17 cellular contexts compared by ENCODE assay signal in the genomic region with DNA sequence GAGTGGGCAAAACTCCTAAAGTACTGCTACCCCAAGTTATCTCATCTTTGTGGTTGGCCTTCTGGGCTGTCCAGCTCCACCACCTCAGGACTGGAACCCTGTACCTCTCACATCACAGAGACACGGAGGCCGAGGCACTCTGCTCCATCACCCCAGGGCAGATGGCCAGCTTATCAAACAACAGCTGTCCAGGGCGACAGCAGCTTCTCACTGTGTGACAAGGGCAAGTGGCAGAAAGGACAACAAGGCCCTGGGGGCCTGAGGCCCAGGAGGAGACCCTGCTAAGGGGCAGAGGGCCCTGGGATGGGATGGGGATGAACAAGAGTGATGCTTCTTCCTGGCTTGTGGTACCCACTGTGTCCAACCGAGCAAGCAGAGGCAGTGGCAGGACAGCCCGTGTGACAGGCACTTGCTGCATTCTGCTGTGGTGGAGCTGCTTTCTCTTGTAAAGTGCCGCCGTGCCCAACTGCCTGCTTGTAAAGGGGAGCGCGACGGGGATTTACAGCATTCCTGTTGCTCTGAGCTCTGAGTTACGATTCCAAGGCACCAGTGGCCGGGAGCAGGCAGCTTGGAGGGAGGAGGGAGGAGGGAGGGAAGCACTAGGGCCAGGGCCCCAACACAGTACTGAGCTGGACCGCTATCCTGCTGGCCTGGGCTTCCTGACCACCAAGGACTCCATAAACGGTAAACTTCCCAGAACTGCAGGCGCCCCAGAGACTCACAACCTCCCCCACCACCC.
DNase-seq lines count a peak whose midpoint lies in the region; ATAC-seq and TF ChIP-seq lines count a peak whose summit lies in the region.
"Had no signal": no experiment of that assay in that cellular context is flagged by ENCODE, and none has a peak within 500 bp of the region (broad histone marks: within the 10 kb centered on the region; RNA-seq: fewer than 3 reads in every experiment).

No MANE protein-coding gene starts in this region.

- H3K27ac ChIP-seq in heart left ventricle, result peak overlapping the region in 9 of 12 donors; percentile 23 to 72 (median 41)

- no peak overlapping the region for H3K4me3 ChIP-seq in heart left ventricle
- H3K4me3 ChIP-seq: HAP-1 had no signal

- intact Hi-C loops in heart left ventricle (cut with DNase I), result no loop called here

- H3K4me1 ChIP-seq in heart left ventricle, result peaks cover 10 to 78% (median 67%) of the 10 kb centered on the region in 12 donors
- H3K4me1 ChIP-seq: HAP-1 had no signal

- no peak for TF ChIP-seq CTCF in heart left ventricle (IDR thresholded peaks at IDR 0.05)

- H3K36me3 Mint-ChIP-seq in activated T-helper 17 cell treated with anti-CD3 and anti-CD28 coated beads, Interleukin-2, amount 50 U/mL, for 72 hours (ENCODE audit: low read depth), result no peaks in the 10 kb centered on the region

- no peak for TF ChIP-seq POLR2A in heart left ventricle (IDR thresholded peaks at IDR 0.05)

- H3K9me3 Mint-ChIP-seq in activated T-helper 17 cell treated with anti-CD3 and anti-CD28 coated beads, Interleukin-2, amount 50 U/mL, for 72 hours, result no peaks in the 10 kb centered on the region
- H3K9me3 Mint-ChIP-seq: activated T-helper 2 cell treated with anti-CD3 and anti-CD28 coated beads, Interferon-gamma antibody, Interleukin-2, Interleukin-4, amounts not matched to agents 10 μg/mL and 5 μg/mL and 100 μg/mL, durations not matched to agents 14 hours and 24 hours and 36 hours; central memory CD8-positive, alpha-beta T cell; neural crest cell had no signal

- no peaks in the 10 kb centered on the region for H3K27me3 ChIP-seq in heart left ventricle

- H3K27ac Mint-ChIP-seq in activated T-helper 17 cell treated with anti-CD3 and anti-CD28 coated beads, Interleukin-2, amount 50 U/mL, for 72 hours, result peak overlapping the region; percentile 25
- H3K27ac Mint-ChIP-seq: activated T-helper 2 cell treated with anti-CD3 and anti-CD28 coated beads, Interferon-gamma antibody, Interleukin-2, Interleukin-4, amounts not matched to agents 10 μg/mL and 5 μg/mL and 100 μg/mL, durations not matched to agents 14 hours and 24 hours and 36 hours; B cell had no signal

- peaks cover 0 to 4% (median 0%) of the 10 kb centered on the region in 9 donors for H3K36me3 ChIP-seq in heart left ventricle
- H3K36me3 ChIP-seq: HAP-1 had no signal

- no peak for ATAC-seq in activated T-helper 17 cell treated with anti-CD3 and anti-CD28 coated beads, Interleukin-2, amount 50 U/mL, for 72 hours (replicated peaks)
- ATAC-seq in heart left ventricle (peak in 2 of 4 donors; percentile 1 to 4), HG02884 (IDR thresholded peaks at IDR 0.05; ENCODE audit: unreplicated experiment) (no peak)
- ATAC-seq: HepG2 had no signal

- peaks cover 4% of the 10 kb centered on the region for H3K4me1 Mint-ChIP-seq in activated T-helper 17 cell treated with anti-CD3 and anti-CD28 coated beads, Interleukin-2, amount 50 U/mL, for 72 hours
- H3K4me1 Mint-ChIP-seq: central memory CD8-positive, alpha-beta T cell had no signal

- WGBS in heart left ventricle, 4 donors, result 42 to 55% (median 50%) methylated on average over 11 to 15 of the region's 15 CpGs

- H3K9me3 ChIP-seq in heart left ventricle, result no peaks in the 10 kb centered on the region
- H3K9me3 ChIP-seq: HAP-1 had no signal

- peak in 8 of 14 donors; percentile 20 to 72 (median 53) for DNase-seq in C1 segment of cervical spinal cord (lab: John Stamatoyannopoulos, UW)
- DNase-seq in heart left ventricle, result peak in 1 of 5 donors; percentile 40
- peak; percentile 62 for DNase-seq in pons (ENCODE audit: low spot score)
- DNase-seq in activated naive CD4-positive, alpha-beta T cell treated with anti-CD3 and anti-CD28 coated beads, Interleukin-2, amount 50 U/mL, for 16 hours, result no peak
- no peak for DNase-seq in NCI-H1092 (lab: John Stamatoyannopoulos, UW)
- DNase-seq in NCI-H345 (lab: John Stamatoyannopoulos, UW), result no peak
- DNase-seq: activated CD4-positive, alpha-beta T cell treated with anti-CD3 and anti-CD28 coated beads, Interleukin-2, amount 50 U/mL, for 4 hours; NK-92 treated with Interleukin-12 subunit alpha and Interleukin-12 subunit beta, amount 100 ng/mL, for 24 hours; stimulated activated CD8-positive, alpha-beta memory T cell treated with anti-CD3 and anti-CD28 coated beads, Interleukin-4, amount 100 ng/mL, for 48 hours had no signal

- peaks cover 8% of the 10 kb centered on the region for H3K27me3 Mint-ChIP-seq in activated T-helper 17 cell treated with anti-CD3 and anti-CD28 coated beads, Interleukin-2, amount 50 U/mL, for 72 hours

- no peak overlapping the region for H3K4me3 Mint-ChIP-seq in activated T-helper 17 cell treated with anti-CD3 and anti-CD28 coated beads, Interleukin-2, amount 50 U/mL, for 72 hours
- H3K4me3 Mint-ChIP-seq: B cell; central memory CD8-positive, alpha-beta T cell; neural crest cell had no signal

Comparison
In these comparisons a context has a peak if more than half of its experiments do, and no peak if none do; other contexts are left out.
1. DNase-seq: peak in C1 segment of cervical spinal cord (8 of 14) and pons (single experiment); none in activated naive CD4-positive, alpha-beta T cell treated with anti-CD3 and anti-CD28 coated beads, Interleukin-2, amount 50 U/mL, for 16 hours (single experiment), NCI-H1092 (single experiment) and NCI-H345 (single experiment).